In genomic region chr4:99054428-99054994, GRCh38 we compare ENCODE assay signal across 11 cellular contexts. TPM values are rescaled to one million over a fixed set of nuclear protein-coding genes. Genes with fewer than 3 reads are reported as not detected.
A peak's percentile ranks its signal among the peaks of the same experiment; 100 is the strongest.
DNase-seq lines count a peak whose midpoint lies in the region; ATAC-seq, FAIRE-seq and TF ChIP-seq lines count a peak whose summit lies in the region.
"Had no signal": no experiment of that assay in that cellular context is flagged by ENCODE, and none has a peak within 500 bp of the region (broad histone marks: within the 10 kb centered on the region; RNA-seq: fewer than 3 reads in every experiment).

No MANE protein-coding gene starts in this region.

- DNase-seq in GM19239 (ENCODE audit: insufficient read length, low spot score) (no peak), GM10266 (ENCODE audit: extremely low spot score) (no peak), DMS 273 treated with DMSO at 0.1 percent for 48 hours (lab: John Stamatoyannopoulos, UW) (no peak), H7 (no peak), DMS 273 (lab: John Stamatoyannopoulos, UW; ENCODE audit: unreplicated experiment) (no peak)
- DNase-seq: dorsolateral prefrontal cortex, NCI-H526 had no signal

- H3K36me3 ChIP-seq in H7 (replicated peaks; ENCODE audit: control insufficient read depth, insufficient read depth, low read length) = peaks cover 12% of the 10 kb centered on the region

- ATAC-seq in GM18499 (IDR thresholded peaks at IDR 0.05; ENCODE audit: insufficient read depth, unreplicated experiment) (peak; percentile 35), HG02973 (IDR thresholded peaks at IDR 0.05; ENCODE audit: unreplicated experiment) (peak; percentile 41)

- peak overlapping the region; percentile 18 for H3K27ac Mint-ChIP-seq in activated naive CD8-positive, alpha-beta T cell

- no peak overlapping the region for H3K4me3 ChIP-seq in H7 (ENCODE audit: insufficient read depth, low read depth, low read length)
- H3K4me3 ChIP-seq: dorsolateral prefrontal cortex had no signal

- H3K27me3 Mint-ChIP-seq in activated naive CD8-positive, alpha-beta T cell = no peaks in the 10 kb centered on the region

- peak; percentile 82 for FAIRE-seq in GM19239 (lab: Jason Lieb, UNC)
- FAIRE-seq: D721Med had no signal

- peaks cover 26% of the 10 kb centered on the region for H3K4me1 Mint-ChIP-seq in activated naive CD8-positive, alpha-beta T cell (ENCODE audit: low read depth)

- H3K9me3 Mint-ChIP-seq in activated naive CD8-positive, alpha-beta T cell (ENCODE audit: low read depth) = no peaks in the 10 kb centered on the region

- TF ChIP-seq CTCF in GM10266 (IDR thresholded peaks at IDR 0.05; ENCODE audit: control insufficient read depth, insufficient read depth, low read depth, missing control alignments) = no peak

- H3K27me3 ChIP-seq in H7 (ENCODE audit: control insufficient read depth, insufficient read depth, low read length) = no peaks in the 10 kb centered on the region
- H3K27me3 ChIP-seq: dorsolateral prefrontal cortex had no signal

- H3K4me3 Mint-ChIP-seq in activated naive CD8-positive, alpha-beta T cell = no peak overlapping the region

- H3K36me3 Mint-ChIP-seq in activated naive CD8-positive, alpha-beta T cell = peaks cover 13% of the 10 kb centered on the region

RNA-seq across cellular contexts. Expression of gene ADH5, which starts 34.1 kb away (rescaled TPM):
- 331 and 341 TPM in 2 replicates for total RNA-seq in H7 (2014; rRNA removed; shearing (Covaris generic))

RNA-seq across cellular contexts. Expression of gene METAP1, which starts 59.0 kb away (rescaled TPM):
- total RNA-seq in H7 (2014; rRNA removed; shearing (Covaris generic)) = 94.4 and 126 TPM in 2 replicates
